ENCODE assay signal across 8 cellular contexts in the genomic region with DNA sequence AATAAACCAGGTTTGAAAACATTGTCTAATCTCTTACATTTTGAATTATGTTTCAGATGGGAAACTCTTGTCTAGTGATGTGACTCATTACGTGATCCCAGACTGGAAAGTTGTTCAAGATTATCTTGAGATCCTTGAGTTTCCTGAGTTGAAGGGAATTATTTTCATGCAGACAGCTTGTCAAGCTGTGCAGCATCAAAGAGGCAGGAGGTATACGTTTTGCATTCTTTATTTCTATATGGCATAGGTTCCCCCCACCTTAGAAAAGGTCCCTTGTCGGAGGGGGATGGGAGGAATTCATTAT. TPM values are rescaled to one million over a fixed set of nuclear protein-coding genes. Genes with fewer than 3 reads are reported as not detected.
A peak's percentile ranks its signal among the peaks of the same experiment; 100 is the strongest.
DNase-seq lines count a peak whose midpoint lies in the region; ATAC-seq, FAIRE-seq and TF ChIP-seq lines count a peak whose summit lies in the region.

No MANE protein-coding gene starts in this region.

- DNase-seq in EH (ENCODE audit: low read depth) = peak; percentile 54
- peak; percentile 62 for DNase-seq in M059J (ENCODE audit: low read depth)
- DNase-seq in progenitor cell of endocrine pancreas (ENCODE audit: low spot score, unreplicated experiment) = no peak
- DNase-seq in GM19239 (ENCODE audit: insufficient read length, low spot score) = no peak
- DNase-seq in stimulated activated CD4-positive, alpha-beta T cell treated with anti-CD3 and anti-CD28 coated beads, Interleukin-15, amount 100 ng/mL, for 24 hours = no peak

- H3K36me3 Mint-ChIP-seq in progenitor cell of endocrine pancreas (ENCODE audit: insufficient read depth) = peaks cover 11% of the 10 kb centered on the region

- peaks cover 29% of the 10 kb centered on the region for H3K4me1 Mint-ChIP-seq in progenitor cell of endocrine pancreas (ENCODE audit: low read depth)

- H3K4me3 ChIP-seq in duodenal mucosa (ENCODE audit: low read depth in 1 of 2, low read length in 2 of 2) = peak overlapping the region; percentile 69 to 81

- H3K9me3 ChIP-seq in duodenal mucosa (ENCODE audit: control insufficient read depth in 1 of 2, low read length in 2 of 2) = no peaks in the 10 kb centered on the region

- H3K9ac ChIP-seq in duodenal mucosa (ENCODE audit: low read depth in 1 of 2, low read length in 2 of 2) = peak overlapping the region; percentile 1 to 61

- peak overlapping the region; percentile 93 for H3K27ac Mint-ChIP-seq in progenitor cell of endocrine pancreas

- no peaks in the 10 kb centered on the region for H3K27me3 ChIP-seq in duodenal mucosa (ENCODE audit: control insufficient read depth in 1 of 2, insufficient read depth in 2 of 2, low read length in 2 of 2)

- FAIRE-seq in GM19239 (lab: Jason Lieb, UNC) = no peak

- H3K4me3 Mint-ChIP-seq in progenitor cell of endocrine pancreas (ENCODE audit: low read depth) = peak overlapping the region; percentile 81

- H3K36me3 ChIP-seq in duodenal mucosa (ENCODE audit: control insufficient read depth in 1 of 2, insufficient read depth in 2 of 2, low read length in 2 of 2) = peaks cover 0 to 5% of the 10 kb centered on the region in 2 donors

- H3K27me3 Mint-ChIP-seq in progenitor cell of endocrine pancreas = no peaks in the 10 kb centered on the region

- H3K27ac ChIP-seq in duodenal mucosa (ENCODE audit: low read depth, low read length) = no peak overlapping the region

- no peak for TF ChIP-seq CTCF in progenitor cell of endocrine pancreas (IDR thresholded peaks at IDR 0.05; ENCODE audit: unreplicated experiment)

- peaks cover 25 to 26% of the 10 kb centered on the region in 2 donors for H3K4me1 ChIP-seq in duodenal mucosa (ENCODE audit: control insufficient read depth in 1 of 2, insufficient read depth in 2 of 2, low read length in 2 of 2)

- ATAC-seq in GM18502 (IDR thresholded peaks at IDR 0.05; ENCODE audit: poor library complexity, unreplicated experiment) (no peak), GM19397 (IDR thresholded peaks at IDR 0.05; ENCODE audit: unreplicated experiment) (no peak)

- no peaks in the 10 kb centered on the region for H3K9me3 Mint-ChIP-seq in progenitor cell of endocrine pancreas (ENCODE audit: low read depth)

RNA-seq across cellular contexts. Expression of gene DIS3L, which starts 1.5 kb away (rescaled TPM):
- total RNA-seq in M059J (2014; rRNA removed; shearing (Covaris generic)) = 9.9 and 11.4 TPM in 2 replicates
- total RNA-seq in progenitor cell of endocrine pancreas = 51.1 and 53.7 TPM in 2 replicates

RNA-seq across cellular contexts. Expression of gene MEGF11, which starts 41.3 kb away (rescaled TPM):
- total RNA-seq in M059J (2014; rRNA removed; shearing (Covaris generic)) = 0.02 TPM in 1 of 2 replicates, not detected in the other
- total RNA-seq in progenitor cell of endocrine pancreas = 0.60 and 1.2 TPM in 2 replicates

Comparison
In these comparisons a context has a peak if more than half of its experiments do, and no peak if none do; other contexts are left out.
1. DNase-seq: peak in EH (single experiment) and M059J (single experiment); none in progenitor cell of endocrine pancreas (single experiment), GM19239 (single experiment) and stimulated activated CD4-positive, alpha-beta T cell treated with anti-CD3 and anti-CD28 coated beads, Interleukin-15, amount 100 ng/mL, for 24 hours (single experiment).